Comparison of ENCODE assay signal across 1 cellular context in the genomic region with DNA sequence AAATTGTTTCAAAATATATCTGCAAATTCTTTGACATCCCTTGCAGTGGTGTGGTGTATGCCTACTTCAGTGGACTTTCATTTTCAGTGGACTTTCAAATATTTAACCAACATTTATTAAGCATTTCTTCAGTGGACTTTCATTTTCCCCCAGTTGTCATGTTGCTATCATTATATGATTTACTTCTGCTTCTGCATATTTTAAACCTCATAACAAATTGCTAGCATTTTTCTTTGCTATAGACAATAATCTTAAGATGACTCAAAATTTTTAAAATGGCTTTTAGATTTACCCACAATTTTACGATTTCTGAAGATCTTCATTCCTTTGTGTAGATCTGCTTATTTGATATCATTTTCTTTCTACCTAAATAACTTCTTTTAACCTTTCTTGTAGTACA.
TF ChIP-seq lines count a peak whose summit lies in the region.

No MANE protein-coding gene starts in this region.

TF ChIP-seq in HepG2, 621 proteins besides CTCF, POLR2A, EP300 and RAD21 (continued from another document):
- TF ChIP-seq, protein P1, sequence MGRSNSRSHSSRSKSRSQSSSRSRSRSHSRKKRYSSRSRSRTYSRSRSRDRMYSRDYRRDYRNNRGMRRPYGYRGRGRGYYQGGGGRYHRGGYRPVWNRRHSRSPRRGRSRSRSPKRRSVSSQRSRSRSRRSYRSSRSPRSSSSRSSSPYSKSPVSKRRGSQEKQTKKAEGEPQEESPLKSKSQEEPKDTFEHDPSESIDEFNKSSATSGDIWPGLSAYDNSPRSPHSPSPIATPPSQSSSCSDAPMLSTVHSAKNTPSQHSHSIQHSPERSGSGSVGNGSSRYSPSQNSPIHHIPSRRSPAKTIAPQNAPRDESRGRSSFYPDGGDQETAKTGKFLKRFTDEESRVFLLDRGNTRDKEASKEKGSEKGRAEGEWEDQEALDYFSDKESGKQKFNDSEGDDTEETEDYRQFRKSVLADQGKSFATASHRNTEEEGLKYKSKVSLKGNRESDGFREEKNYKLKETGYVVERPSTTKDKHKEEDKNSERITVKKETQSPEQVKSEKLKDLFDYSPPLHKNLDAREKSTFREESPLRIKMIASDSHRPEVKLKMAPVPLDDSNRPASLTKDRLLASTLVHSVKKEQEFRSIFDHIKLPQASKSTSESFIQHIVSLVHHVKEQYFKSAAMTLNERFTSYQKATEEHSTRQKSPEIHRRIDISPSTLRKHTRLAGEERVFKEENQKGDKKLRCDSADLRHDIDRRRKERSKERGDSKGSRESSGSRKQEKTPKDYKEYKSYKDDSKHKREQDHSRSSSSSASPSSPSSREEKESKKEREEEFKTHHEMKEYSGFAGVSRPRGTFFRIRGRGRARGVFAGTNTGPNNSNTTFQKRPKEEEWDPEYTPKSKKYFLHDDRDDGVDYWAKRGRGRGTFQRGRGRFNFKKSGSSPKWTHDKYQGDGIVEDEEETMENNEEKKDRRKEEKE (IDR thresholded peaks at IDR 0.05), result no peak
- TF ChIP-seq NFKBIZ (CRISPR knock-in tag; IDR thresholded peaks at IDR 0.05), result no peak
